In the genomic region with DNA sequence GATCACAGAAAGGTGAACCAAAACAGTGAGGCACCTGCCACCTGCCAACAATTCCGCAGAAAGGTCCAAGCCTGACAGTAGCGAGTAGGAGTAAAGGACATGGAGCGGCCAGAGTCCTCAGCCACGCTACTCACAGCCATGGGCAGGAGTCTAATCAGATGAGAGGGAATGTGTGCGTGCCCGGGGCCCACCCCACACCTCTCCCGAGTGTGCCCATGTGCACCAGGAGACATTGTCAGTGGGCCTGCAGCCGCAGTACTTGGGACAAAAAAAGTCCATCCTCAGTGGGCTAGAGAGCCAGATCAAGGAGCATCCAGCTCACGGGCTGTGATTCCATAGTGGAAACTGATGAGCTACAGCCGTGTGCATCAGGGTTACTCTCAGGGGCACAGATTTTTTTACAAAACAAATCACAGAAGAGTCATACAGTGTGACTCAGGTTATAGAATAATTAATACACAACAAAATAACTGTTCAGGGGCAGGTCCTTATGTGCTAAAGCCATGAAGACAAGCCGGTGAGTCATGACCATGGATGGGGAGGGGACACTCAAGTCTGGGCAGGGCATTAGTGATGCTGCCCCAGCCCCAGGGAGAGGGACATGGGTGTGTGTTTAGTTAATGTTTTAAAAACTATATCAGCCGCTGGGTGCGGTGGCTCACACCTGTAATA, we compare ENCODE assay signal across 1 cellular context.
TF ChIP-seq lines count a peak whose summit lies in the region.

No MANE protein-coding gene starts in this region.

TF ChIP-seq in WTC11, 78 proteins besides CTCF, POLR2A, EP300 and RAD21:
- TF ChIP-seq, protein P1, sequence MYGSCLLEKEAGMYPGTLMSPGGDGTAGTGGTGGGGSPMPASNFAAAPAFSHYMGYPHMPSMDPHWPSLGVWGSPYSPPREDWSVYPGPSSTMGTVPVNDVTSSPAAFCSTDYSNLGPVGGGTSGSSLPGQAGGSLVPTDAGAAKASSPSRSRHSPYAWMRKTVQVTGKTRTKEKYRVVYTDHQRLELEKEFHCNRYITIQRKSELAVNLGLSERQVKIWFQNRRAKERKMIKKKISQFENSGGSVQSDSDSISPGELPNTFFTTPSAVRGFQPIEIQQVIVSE (CRISPR knock-in tag; IDR thresholded peaks at IDR 0.05; ENCODE audit: borderline replicate concordance): no peak
- TF ChIP-seq OVOL2 (CRISPR knock-in tag; IDR thresholded peaks at IDR 0.05; ENCODE audit: borderline replicate concordance) (no peak), TP53 (CRISPR knock-in tag; IDR thresholded peaks at IDR 0.05) (no peak), ZNF232 (CRISPR knock-in tag; IDR thresholded peaks at IDR 0.05) (no peak), JAZF1 (CRISPR knock-in tag; IDR thresholded peaks at IDR 0.05) (no peak), ZNF138 (CRISPR knock-in tag; conservative IDR thresholded peaks at IDR 0.05) (no peak), ETV6 (CRISPR knock-in tag; IDR thresholded peaks at IDR 0.05) (no peak)
- TF ChIP-seq, protein P2, sequence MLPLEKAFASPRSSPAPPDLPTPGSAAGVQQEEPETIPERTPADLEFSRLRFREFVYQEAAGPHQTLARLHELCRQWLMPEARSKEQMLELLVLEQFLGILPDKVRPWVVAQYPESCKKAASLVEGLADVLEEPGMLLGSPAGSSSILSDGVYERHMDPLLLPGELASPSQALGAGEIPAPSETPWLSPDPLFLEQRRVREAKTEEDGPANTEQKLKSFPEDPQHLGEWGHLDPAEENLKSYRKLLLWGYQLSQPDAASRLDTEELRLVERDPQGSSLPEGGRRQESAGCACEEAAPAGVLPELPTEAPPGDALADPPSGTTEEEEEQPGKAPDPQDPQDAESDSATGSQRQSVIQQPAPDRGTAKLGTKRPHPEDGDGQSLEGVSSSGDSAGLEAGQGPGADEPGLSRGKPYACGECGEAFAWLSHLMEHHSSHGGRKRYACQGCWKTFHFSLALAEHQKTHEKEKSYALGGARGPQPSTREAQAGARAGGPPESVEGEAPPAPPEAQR (CRISPR knock-in tag; IDR thresholded peaks at IDR 0.05): no peak
- TF ChIP-seq, protein P3, sequence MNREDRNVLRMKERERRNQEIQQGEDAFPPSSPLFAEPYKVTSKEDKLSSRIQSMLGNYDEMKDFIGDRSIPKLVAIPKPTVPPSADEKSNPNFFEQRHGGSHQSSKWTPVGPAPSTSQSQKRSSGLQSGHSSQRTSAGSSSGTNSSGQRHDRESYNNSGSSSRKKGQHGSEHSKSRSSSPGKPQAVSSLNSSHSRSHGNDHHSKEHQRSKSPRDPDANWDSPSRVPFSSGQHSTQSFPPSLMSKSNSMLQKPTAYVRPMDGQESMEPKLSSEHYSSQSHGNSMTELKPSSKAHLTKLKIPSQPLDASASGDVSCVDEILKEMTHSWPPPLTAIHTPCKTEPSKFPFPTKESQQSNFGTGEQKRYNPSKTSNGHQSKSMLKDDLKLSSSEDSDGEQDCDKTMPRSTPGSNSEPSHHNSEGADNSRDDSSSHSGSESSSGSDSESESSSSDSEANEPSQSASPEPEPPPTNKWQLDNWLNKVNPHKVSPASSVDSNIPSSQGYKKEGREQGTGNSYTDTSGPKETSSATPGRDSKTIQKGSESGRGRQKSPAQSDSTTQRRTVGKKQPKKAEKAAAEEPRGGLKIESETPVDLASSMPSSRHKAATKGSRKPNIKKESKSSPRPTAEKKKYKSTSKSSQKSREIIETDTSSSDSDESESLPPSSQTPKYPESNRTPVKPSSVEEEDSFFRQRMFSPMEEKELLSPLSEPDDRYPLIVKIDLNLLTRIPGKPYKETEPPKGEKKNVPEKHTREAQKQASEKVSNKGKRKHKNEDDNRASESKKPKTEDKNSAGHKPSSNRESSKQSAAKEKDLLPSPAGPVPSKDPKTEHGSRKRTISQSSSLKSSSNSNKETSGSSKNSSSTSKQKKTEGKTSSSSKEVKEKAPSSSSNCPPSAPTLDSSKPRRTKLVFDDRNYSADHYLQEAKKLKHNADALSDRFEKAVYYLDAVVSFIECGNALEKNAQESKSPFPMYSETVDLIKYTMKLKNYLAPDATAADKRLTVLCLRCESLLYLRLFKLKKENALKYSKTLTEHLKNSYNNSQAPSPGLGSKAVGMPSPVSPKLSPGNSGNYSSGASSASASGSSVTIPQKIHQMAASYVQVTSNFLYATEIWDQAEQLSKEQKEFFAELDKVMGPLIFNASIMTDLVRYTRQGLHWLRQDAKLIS (CRISPR knock-in tag; IDR thresholded peaks at IDR 0.05; ENCODE audit: borderline replicate concordance): no peak
